Comparison of ENCODE assay signal across 17 cellular contexts in the genomic region with DNA sequence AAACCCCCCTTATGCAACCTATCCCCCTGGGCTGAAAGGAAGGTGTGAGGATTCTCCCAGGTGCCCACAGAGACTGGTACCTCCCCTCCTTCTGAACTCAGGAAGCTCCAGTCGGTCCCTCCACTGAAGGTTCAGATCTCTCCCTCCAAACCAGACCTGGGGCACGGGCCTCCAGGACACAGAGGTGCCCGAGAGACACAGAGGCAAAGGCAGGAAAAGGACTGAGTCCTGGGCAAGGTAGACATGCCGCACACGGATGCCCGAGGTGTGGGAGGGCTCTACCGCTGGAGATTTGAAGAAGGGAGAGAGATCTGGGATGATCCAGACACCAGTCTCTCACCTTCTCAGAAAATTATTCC. TPM values are rescaled to one million over a fixed set of nuclear protein-coding genes. Genes with fewer than 3 reads are reported as not detected.
DNase-seq lines count a peak whose midpoint lies in the region; ATAC-seq, FAIRE-seq and TF ChIP-seq lines count a peak whose summit lies in the region.
"Had no signal": no experiment of that assay in that cellular context is flagged by ENCODE, and none has a peak within 500 bp of the region (broad histone marks: within the 10 kb centered on the region; RNA-seq: fewer than 3 reads in every experiment).

No MANE protein-coding gene starts in this region.

- H3K4me3 ChIP-seq in endothelial cell of umbilical vein (replicated peaks in 1 of 3; ENCODE audit: insufficient read depth in 1 of 3, low read depth in 1 of 3, low read length in 3 of 3), result no peak overlapping the region
- H3K4me3 ChIP-seq in skeletal muscle satellite cell (ENCODE audit: low read length), result peak overlapping the region; percentile 18
- H3K4me3 ChIP-seq in gastroesophageal sphincter, result no peak overlapping the region
- H3K4me3 ChIP-seq: thoracic aorta had no signal

- H3K4me1 ChIP-seq in endothelial cell of umbilical vein (ENCODE audit: control insufficient read depth, extremely low read depth, insufficient read depth, low read length), result peaks cover 13% of the 10 kb centered on the region
- peaks cover 28% of the 10 kb centered on the region for H3K4me1 ChIP-seq in skeletal muscle satellite cell (ENCODE audit: control insufficient read depth, insufficient read depth, low read length)
- H3K4me1 ChIP-seq in gastroesophageal sphincter, result no peaks in the 10 kb centered on the region

- H3K27ac ChIP-seq in endothelial cell of umbilical vein (ENCODE audit: insufficient read depth, low read depth, low read length) (peak overlapping the region; percentile 75), gastroesophageal sphincter (no peak overlapping the region)
- H3K27ac ChIP-seq: thoracic aorta had no signal

- H3K27me3 ChIP-seq in endothelial cell of umbilical vein (ENCODE audit: control insufficient read depth in 2 of 2, insufficient read depth in 2 of 2, low read length in 2 of 2) (peaks cover 5 to 7% of the 10 kb centered on the region in 2 experiments), skeletal muscle satellite cell (ENCODE audit: control insufficient read depth, insufficient read depth, low read length) (peaks cover 15% of the 10 kb centered on the region), gastroesophageal sphincter (peaks cover 61% of the 10 kb centered on the region)

- peak overlapping the region; percentile 39 for H3K4me2 ChIP-seq in endothelial cell of umbilical vein (ENCODE audit: insufficient read depth, low read length)
- peak overlapping the region; percentile 59 for H3K4me2 ChIP-seq in skeletal muscle satellite cell (ENCODE audit: low read length)

- peak overlapping the region; percentile 20 for H2AFZ ChIP-seq in endothelial cell of umbilical vein (ENCODE audit: low read depth, low read length)

- peak; percentile 34 for DNase-seq in activated effector memory CD4-positive, alpha-beta T cell treated with anti-CD3 and anti-CD28 coated beads, Interleukin-2, amount 50 U/mL, for 16 hours
- DNase-seq in activated effector memory CD4-positive, alpha-beta T cell treated with Interleukin-2 at 50 U/mL for 16 hours, result no peak
- DNase-seq in endothelial cell of umbilical vein (ENCODE audit: low read depth, low spot score) (no peak), CD1c-positive myeloid dendritic cell (ENCODE audit: extremely low spot score) (no peak)
- DNase-seq: activated CD4-positive, alpha-beta T cell treated with anti-CD3 and anti-CD28 coated beads for 1 hour; activated naive CD4-positive, alpha-beta T cell treated with anti-CD3 and anti-CD28 coated beads, Interleukin-2, amount 10 ng/mL, durations not matched to agents 7 days and 5 days; CD8-positive, alpha-beta T cell; stimulated activated CD4-positive, alpha-beta T cell treated with anti-CD3 and anti-CD28 coated beads, Interleukin-4, amount 100 ng/mL, for 24 hours had no signal

- H3K9me3 ChIP-seq in endothelial cell of umbilical vein (replicated peaks; ENCODE audit: control insufficient read depth, insufficient read depth, low read length), result no peaks in the 10 kb centered on the region
- H3K9me3 ChIP-seq in skeletal muscle satellite cell (replicated peaks; ENCODE audit: low read length), result no peaks in the 10 kb centered on the region
- no peaks in the 10 kb centered on the region for H3K9me3 ChIP-seq in gastroesophageal sphincter
- H3K9me3 ChIP-seq: thoracic aorta had no signal

- ATAC-seq in gastroesophageal sphincter, result no peak
- ATAC-seq: CD8-positive, alpha-beta T cell; Right ventricle myocardium inferior had no signal

- H4K20me1 ChIP-seq in endothelial cell of umbilical vein (replicated peaks; ENCODE audit: control insufficient read depth, extremely low read depth, insufficient read depth, low read length), result no peaks in the 10 kb centered on the region

- no peak for TF ChIP-seq EP300 in gastroesophageal sphincter (IDR thresholded peaks at IDR 0.05)

- H3K9ac ChIP-seq in endothelial cell of umbilical vein (replicated peaks; ENCODE audit: extremely low read depth, insufficient read depth, low read length), result peak overlapping the region; percentile 22
- H3K9ac ChIP-seq in skeletal muscle satellite cell (ENCODE audit: low read depth, low read length), result peak overlapping the region; percentile 68

- TSS peak; percentile 60 for BruUV-seq in endothelial cell of umbilical vein (replicated peaks; lab: Mats Ljungman, UMichigan)

- H3K36me3 ChIP-seq in endothelial cell of umbilical vein (ENCODE audit: control insufficient read depth in 2 of 2, extremely low read depth in 1 of 2, insufficient read depth in 2 of 2, low read length in 2 of 2) (no peaks in the 10 kb centered on the region), skeletal muscle satellite cell (ENCODE audit: insufficient read depth, low read length) (no peaks in the 10 kb centered on the region), gastroesophageal sphincter (no peaks in the 10 kb centered on the region)
- H3K36me3 ChIP-seq: thoracic aorta had no signal

- CTCF ChIA-PET in endothelial cell of umbilical vein (lab: Charles Lee), result interaction anchor here (0.7 to 1.2 kb wide), 5 partner anchors 20 to 129 kb away, joined by 3 to 6 read pairs (median 4); a partner anchor contains a TSS

- TF ChIP-seq POLR2A in endothelial cell of umbilical vein (IDR thresholded peaks at IDR 0.05; ENCODE audit: low read depth, low read length) (no peak), gastroesophageal sphincter (IDR thresholded peaks at IDR 0.05) (no peak)

- TF ChIP-seq CTCF in endothelial cell of umbilical vein (IDR thresholded peaks at IDR 0.05; ENCODE audit: extremely low read depth in 1 of 2, insufficient read depth in 1 of 2, low read depth in 1 of 2, low read length in 2 of 2) (no peak), gastroesophageal sphincter (IDR thresholded peaks at IDR 0.05) (no peak)

- dilution Hi-C loops in endothelial cell of umbilical vein (cut with MboI; ENCODE audit: extremely low pct_ligation_motif_present, low sequenced_read_pairs), result no loop called here

- no peaks in the 10 kb centered on the region for H3K79me2 ChIP-seq in endothelial cell of umbilical vein (ENCODE audit: control insufficient read depth, insufficient read depth, low read length)

- 86% methylated on average over 4 of the region's 7 CpGs; no CpG with 5 or more reads in 1 of the 2 donors for WGBS in gastroesophageal sphincter (ENCODE audit: low coverage in 1 of 2), 2 donors

- POLR2A ChIA-PET in endothelial cell of umbilical vein (lab: Charles Lee), result interaction anchor here (0.6 to 1.0 kb wide), 2 partner anchors 20 to 63 kb away, joined by 4 to 5 read pairs; a partner anchor contains a TSS

- no peak for FAIRE-seq in endothelial cell of umbilical vein (lab: Jason Lieb, UNC)
- FAIRE-seq: bronchial epithelial cell had no signal

- intact Hi-C loops in endothelial cell of umbilical vein (cut with micrococcal nuclease), result no loop called here

- no peaks in the 10 kb centered on the region for H3K9me1 ChIP-seq in endothelial cell of umbilical vein (replicated peaks; ENCODE audit: control insufficient read depth, extremely low read depth, insufficient read depth, low read length)

RNA-seq across cellular contexts. Expression of a gene that starts 3.6 kb away (rescaled TPM):
- total RNA-seq in endothelial cell of umbilical vein (not detected in 2 replicates), gastroesophageal sphincter (not detected)
- not detected in 2 replicates for polyA plus RNA-seq in endothelial cell of umbilical vein
- not detected in 2 replicates for polyA plus RNA-seq in endothelial cell of umbilical vein (2011; cell fraction: cytosol; rRNA removed)
- polyA plus RNA-seq in endothelial cell of umbilical vein (2011; cell fraction: nucleus; rRNA removed), result not detected in 2 replicates
- polyA plus RNA-seq in endothelial cell of umbilical vein (2012), result not detected in 2 replicates
- not detected in 2 replicates for polyA minus RNA-seq in endothelial cell of umbilical vein
- polyA minus RNA-seq in endothelial cell of umbilical vein (2011; cell fraction: cytosol; rRNA and poly(A)+ RNA removed), result not detected
- polyA minus RNA-seq in endothelial cell of umbilical vein (2011; cell fraction: nucleus; rRNA and poly(A)+ RNA removed), result not detected in 2 replicates
- total RNA-seq in skeletal muscle satellite cell (2012; rRNA removed), result not detected in 2 replicates
- total RNA-seq: bronchial epithelial cell; CD8-positive, alpha-beta T cell; Daoy; lower leg skin; neural crest cell; right cardiac atrium; Right ventricle myocardium inferior; thoracic aorta had no signal
- polyA plus RNA-seq: right cardiac atrium had no signal

RNA-seq across cellular contexts. Expression of a gene that starts 10.7 kb away (rescaled TPM):
- total RNA-seq in endothelial cell of umbilical vein, result not detected in 2 replicates
- not detected in 2 replicates for polyA plus RNA-seq in endothelial cell of umbilical vein
- not detected in 2 replicates for polyA plus RNA-seq in endothelial cell of umbilical vein (2011; cell fraction: cytosol; rRNA removed)
- polyA plus RNA-seq in endothelial cell of umbilical vein (2011; cell fraction: nucleus; rRNA removed), result not detected in 2 replicates
- not detected in 2 replicates for polyA plus RNA-seq in endothelial cell of umbilical vein (2012)
- polyA minus RNA-seq in endothelial cell of umbilical vein, result not detected in 2 replicates
- polyA minus RNA-seq in endothelial cell of umbilical vein (2011; cell fraction: cytosol; rRNA and poly(A)+ RNA removed), result not detected
- polyA minus RNA-seq in endothelial cell of umbilical vein (2011; cell fraction: nucleus; rRNA and poly(A)+ RNA removed), result not detected in 2 replicates
- not detected in 2 replicates for total RNA-seq in skeletal muscle satellite cell (2012; rRNA removed)
- total RNA-seq in gastroesophageal sphincter, result under 1 TPM in 2 of 4 donors, not detected in 2; 0.13 to 0.31 TPM
- total RNA-seq: bronchial epithelial cell; CD8-positive, alpha-beta T cell; Daoy; lower leg skin; neural crest cell; right cardiac atrium; Right ventricle myocardium inferior had no signal
- polyA plus RNA-seq: right cardiac atrium had no signal

RNA-seq across cellular contexts. Expression of a gene that starts 20.2 kb away (rescaled TPM):
- 55.5 and 58.3 TPM in 2 replicates for total RNA-seq in endothelial cell of umbilical vein
- 60.5 and 78.7 TPM in 2 replicates for polyA plus RNA-seq in endothelial cell of umbilical vein
- 62.7 and 64.0 TPM in 2 replicates for polyA plus RNA-seq in endothelial cell of umbilical vein (2011; cell fraction: cytosol; rRNA removed)
- 35.3 and 36.9 TPM in 2 replicates for polyA plus RNA-seq in endothelial cell of umbilical vein (2011; cell fraction: nucleus; rRNA removed)
- polyA plus RNA-seq in endothelial cell of umbilical vein (2012), result 55.9 and 63.8 TPM in 2 replicates
- polyA minus RNA-seq in endothelial cell of umbilical vein, result 83.3 and 87.7 TPM in 2 replicates
- polyA minus RNA-seq in endothelial cell of umbilical vein (2011; cell fraction: cytosol; rRNA and poly(A)+ RNA removed), result 22.7 TPM
- polyA minus RNA-seq in endothelial cell of umbilical vein (2011; cell fraction: nucleus; rRNA and poly(A)+ RNA removed), result 9.8 and 21.1 TPM in 2 replicates
- 33.5 and 45.9 TPM in 2 replicates for total RNA-seq in skeletal muscle satellite cell (2012; rRNA removed)
- total RNA-seq in gastroesophageal sphincter, result 10 to 100 TPM; 31.3 to 38.2 (median 33.4) TPM

RNA-seq across cellular contexts. Expression of a gene that starts 20.5 kb away (rescaled TPM):
- total RNA-seq in endothelial cell of umbilical vein (220 and 240 TPM in 2 replicates), gastroesophageal sphincter (100 to 1,000 TPM in 1 of 4 donors, 10 to 100 TPM in 3; 55.7 to 121 (median 91.8) TPM)
- polyA plus RNA-seq in endothelial cell of umbilical vein, result 136 and 146 TPM in 2 replicates
- polyA plus RNA-seq in endothelial cell of umbilical vein (2011; cell fraction: cytosol; rRNA removed), result 91.2 and 98.2 TPM in 2 replicates
- polyA plus RNA-seq in endothelial cell of umbilical vein (2011; cell fraction: nucleus; rRNA removed), result 821 and 966 TPM in 2 replicates
- polyA plus RNA-seq in endothelial cell of umbilical vein (2012), result 112 and 141 TPM in 2 replicates
- polyA minus RNA-seq in endothelial cell of umbilical vein, result 185 and 201 TPM in 2 replicates
- 46.6 TPM for polyA minus RNA-seq in endothelial cell of umbilical vein (2011; cell fraction: cytosol; rRNA and poly(A)+ RNA removed)
- 229 and 315 TPM in 2 replicates for polyA minus RNA-seq in endothelial cell of umbilical vein (2011; cell fraction: nucleus; rRNA and poly(A)+ RNA removed)
- total RNA-seq in skeletal muscle satellite cell (2012; rRNA removed), result 64.4 and 77.3 TPM in 2 replicates

RNA-seq across cellular contexts. Expression of a gene that starts 58.2 kb away (rescaled TPM):
- 20.2 and 21.7 TPM in 2 replicates for total RNA-seq in endothelial cell of umbilical vein
- 52.9 and 63.1 TPM in 2 replicates for polyA plus RNA-seq in endothelial cell of umbilical vein
- polyA plus RNA-seq in endothelial cell of umbilical vein (2011; cell fraction: cytosol; rRNA removed), result 16.0 and 22.7 TPM in 2 replicates
- 173 and 192 TPM in 2 replicates for polyA plus RNA-seq in endothelial cell of umbilical vein (2011; cell fraction: nucleus; rRNA removed)
- 11.8 and 13.2 TPM in 2 replicates for polyA plus RNA-seq in endothelial cell of umbilical vein (2012)
- 36.3 and 46.1 TPM in 2 replicates for polyA minus RNA-seq in endothelial cell of umbilical vein
- polyA minus RNA-seq in endothelial cell of umbilical vein (2011; cell fraction: cytosol; rRNA and poly(A)+ RNA removed), result 4.0 TPM
- 35.7 and 41.4 TPM in 2 replicates for polyA minus RNA-seq in endothelial cell of umbilical vein (2011; cell fraction: nucleus; rRNA and poly(A)+ RNA removed)
- total RNA-seq in skeletal muscle satellite cell (2012; rRNA removed), result 3.5 and 4.1 TPM in 2 replicates
- total RNA-seq in gastroesophageal sphincter, result 1 to 10 TPM; 1.5 to 3.6 (median 2.6) TPM
